ENCODE assay signal across 9 cellular contexts in the genomic region with DNA sequence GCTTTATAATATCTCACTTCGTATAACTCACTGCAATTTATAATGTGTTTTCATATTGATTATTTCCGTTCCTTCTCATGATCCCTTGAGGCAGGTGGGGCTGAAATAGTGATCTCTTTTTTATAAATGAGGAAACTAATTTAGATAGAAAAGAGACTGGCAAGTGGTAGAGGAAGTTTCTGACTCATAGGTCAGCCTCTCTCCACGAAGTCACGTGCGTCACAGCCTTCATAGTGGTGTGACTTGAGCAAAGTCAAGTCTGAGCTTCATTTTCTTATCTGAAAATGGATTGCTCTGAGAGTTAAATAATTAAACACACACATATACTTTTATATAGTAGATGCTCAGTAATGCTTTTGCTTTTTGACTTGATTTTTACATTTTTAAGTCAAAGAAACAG. TPM values are rescaled to one million over a fixed set of nuclear protein-coding genes. Genes with fewer than 3 reads are reported as not detected.
DNase-seq lines count a peak whose midpoint lies in the region; ATAC-seq, FAIRE-seq and TF ChIP-seq lines count a peak whose summit lies in the region.
"Had no signal": no experiment of that assay in that cellular context is flagged by ENCODE, and none has a peak within 500 bp of the region (broad histone marks: within the 10 kb centered on the region; RNA-seq: fewer than 3 reads in every experiment).

No MANE protein-coding gene starts in this region.

- peak; percentile 87 for FAIRE-seq in endothelial cell of umbilical vein (lab: Jason Lieb, UNC)

- H3K79me2 ChIP-seq in mammary epithelial cell (ENCODE audit: insufficient read depth, low read length) (no peaks in the 10 kb centered on the region), OCI-LY3 (ENCODE audit: low read length) (no peaks in the 10 kb centered on the region), endothelial cell of umbilical vein (ENCODE audit: control insufficient read depth, insufficient read depth, low read length) (no peaks in the 10 kb centered on the region)

- H3K27me3 ChIP-seq in mammary epithelial cell (ENCODE audit: insufficient read depth, low read length) (no peaks in the 10 kb centered on the region), OCI-LY3 (ENCODE audit: low read depth, low read length) (no peaks in the 10 kb centered on the region), endothelial cell of umbilical vein (ENCODE audit: control insufficient read depth in 2 of 2, insufficient read depth in 2 of 2, low read length in 2 of 2) (peaks cover 5 to 6% of the 10 kb centered on the region in 2 experiments)

- H3K27me3 Mint-ChIP-seq in MCF 10A (ENCODE audit: insufficient read depth, unreplicated experiment) = peaks cover 37% of the 10 kb centered on the region

- peak; percentile 52 for DNase-seq in MCF 10A (ENCODE audit: unreplicated experiment)
- no peak for DNase-seq in mammary epithelial cell
- DNase-seq in endothelial cell of umbilical vein (ENCODE audit: low read depth, low spot score) = peak; percentile 77
- no peak for DNase-seq in stimulated activated effector memory CD8-positive, alpha-beta T cell treated with anti-CD3 and anti-CD28 coated beads, Interleukin-12 subunit alpha, Interleukin-12 subunit beta, amount 100 ng/mL, for 72 hours (ENCODE audit: low spot score in 2 of 2)
- DNase-seq in anterior cingulate cortex (lab: John Stamatoyannopoulos, UW) = no peak
- no peak for DNase-seq in DMS153 treated with DMSO at 0.1 percent for 48 hours (lab: John Stamatoyannopoulos, UW; ENCODE audit: unreplicated experiment)
- no peak for DNase-seq in NCI-H1436 treated with DMSO at 0.1 percent for 48 hours (lab: John Stamatoyannopoulos, UW)

- H3K36me3 ChIP-seq in mammary epithelial cell (ENCODE audit: insufficient read depth, low read length) (no peaks in the 10 kb centered on the region), OCI-LY3 (replicated peaks; ENCODE audit: low read depth, low read length) (no peaks in the 10 kb centered on the region), endothelial cell of umbilical vein (ENCODE audit: control insufficient read depth in 2 of 2, extremely low read depth in 1 of 2, insufficient read depth in 2 of 2, low read length in 2 of 2) (no peaks in the 10 kb centered on the region)

- no peak overlapping the region for H3K27ac Mint-ChIP-seq in MCF 10A (ENCODE audit: low read depth, unreplicated experiment)
- no peak overlapping the region for H3K27ac Mint-ChIP-seq in stimulated activated effector memory CD8-positive, alpha-beta T cell treated with anti-CD3 and anti-CD28 coated beads, Interleukin-12 subunit alpha, Interleukin-12 subunit beta, amount 100 ng/mL, for 72 hours
- H3K27ac Mint-ChIP-seq: CD4-positive, CD25-positive, alpha-beta regulatory T cell had no signal

- no peak overlapping the region for H3K4me2 ChIP-seq in mammary epithelial cell (ENCODE audit: insufficient read depth, low read depth, low read length)
- peak overlapping the region; percentile 40 for H3K4me2 ChIP-seq in OCI-LY3 (ENCODE audit: low read length)
- peak overlapping the region; percentile 39 for H3K4me2 ChIP-seq in endothelial cell of umbilical vein (ENCODE audit: insufficient read depth, low read length)

- no peak for TF ChIP-seq CTCF in MCF 10A (IDR thresholded peaks at IDR 0.05; ENCODE audit: unreplicated experiment)
- no peak for TF ChIP-seq CTCF in mammary epithelial cell (conservative IDR thresholded peaks at IDR 0.05 in 1 of 2, IDR thresholded peaks at IDR 0.05 in 1 of 2; ENCODE audit: extremely low read depth in 1 of 2, insufficient read depth in 1 of 2, low read depth in 1 of 2, low read length in 2 of 2)
- TF ChIP-seq CTCF in OCI-LY3 (IDR thresholded peaks at IDR 0.05; ENCODE audit: low read depth, low read length) = no peak
- TF ChIP-seq CTCF in endothelial cell of umbilical vein (IDR thresholded peaks at IDR 0.05; ENCODE audit: extremely low read depth in 1 of 2, insufficient read depth in 1 of 2, low read depth in 1 of 2, low read length in 2 of 2) = no peak

- H2AFZ ChIP-seq in mammary epithelial cell (ENCODE audit: low read depth, low read length) (no peak overlapping the region), OCI-LY3 (ENCODE audit: low read depth, low read length) (peak overlapping the region; percentile 64; the same call in 1 of the 2 replicates), endothelial cell of umbilical vein (ENCODE audit: low read depth, low read length) (no peak overlapping the region)

- H3K9me1 ChIP-seq in endothelial cell of umbilical vein (replicated peaks; ENCODE audit: control insufficient read depth, extremely low read depth, insufficient read depth, low read length) = no peaks in the 10 kb centered on the region

- WGBS in mammary epithelial cell (ENCODE audit: low coverage, missing lambda C conversion rate) = 79% methylated on average over 5 of the region's 5 CpGs

- no peak overlapping the region for H3K9ac ChIP-seq in mammary epithelial cell (ENCODE audit: insufficient read depth, low read length)
- H3K9ac ChIP-seq in OCI-LY3 (ENCODE audit: low read length) = no peak overlapping the region
- H3K9ac ChIP-seq in endothelial cell of umbilical vein (replicated peaks; ENCODE audit: extremely low read depth, insufficient read depth, low read length) = no peak overlapping the region

- H3K4me3 Mint-ChIP-seq in MCF 10A (ENCODE audit: unreplicated experiment) = no peak overlapping the region
- H3K4me3 Mint-ChIP-seq in stimulated activated effector memory CD8-positive, alpha-beta T cell treated with anti-CD3 and anti-CD28 coated beads, Interleukin-12 subunit alpha, Interleukin-12 subunit beta, amount 100 ng/mL, for 72 hours = no peak overlapping the region
- H3K4me3 Mint-ChIP-seq: CD4-positive, CD25-positive, alpha-beta regulatory T cell had no signal

- POLR2A ChIA-PET in MCF 10A (lab: Yijun Ruan, JAX) = no interaction called here
- POLR2A ChIA-PET in endothelial cell of umbilical vein (lab: Charles Lee) = no interaction called here

- H3K4me3 ChIP-seq in mammary epithelial cell (replicated peaks in 1 of 3; ENCODE audit: insufficient read depth in 1 of 3, low read depth in 2 of 3, low read length in 3 of 3) (no peak overlapping the region), OCI-LY3 (ENCODE audit: low read length) (no peak overlapping the region), endothelial cell of umbilical vein (replicated peaks in 1 of 3; ENCODE audit: insufficient read depth in 1 of 3, low read depth in 1 of 3, low read length in 3 of 3) (no peak overlapping the region)

- no peaks in the 10 kb centered on the region for H3K36me3 Mint-ChIP-seq in MCF 10A (ENCODE audit: insufficient read depth, unreplicated experiment)
- H3K36me3 Mint-ChIP-seq in stimulated activated effector memory CD8-positive, alpha-beta T cell treated with anti-CD3 and anti-CD28 coated beads, Interleukin-12 subunit alpha, Interleukin-12 subunit beta, amount 100 ng/mL, for 72 hours = no peaks in the 10 kb centered on the region

- TF ChIP-seq POLR2A in endothelial cell of umbilical vein (IDR thresholded peaks at IDR 0.05; ENCODE audit: low read depth, low read length) = no peak

- no peaks in the 10 kb centered on the region for H3K9me3 Mint-ChIP-seq in MCF 10A (ENCODE audit: unreplicated experiment)
- peaks cover 3% of the 10 kb centered on the region for H3K9me3 Mint-ChIP-seq in stimulated activated effector memory CD8-positive, alpha-beta T cell treated with anti-CD3 and anti-CD28 coated beads, Interleukin-12 subunit alpha, Interleukin-12 subunit beta, amount 100 ng/mL, for 72 hours
- H3K9me3 Mint-ChIP-seq: CD4-positive, CD25-positive, alpha-beta regulatory T cell had no signal

- H3K4me1 ChIP-seq in mammary epithelial cell (ENCODE audit: insufficient read depth, low read length) = no peaks in the 10 kb centered on the region
- peaks cover 8% of the 10 kb centered on the region for H3K4me1 ChIP-seq in OCI-LY3 (ENCODE audit: low read length)
- peaks cover 10% of the 10 kb centered on the region for H3K4me1 ChIP-seq in endothelial cell of umbilical vein (ENCODE audit: control insufficient read depth, extremely low read depth, insufficient read depth, low read length)

- BruUV-seq in MCF 10A (replicated peaks; lab: Mats Ljungman, UMichigan) (no TSS peak), mammary epithelial cell (replicated peaks; lab: Mats Ljungman, UMichigan) (no TSS peak), endothelial cell of umbilical vein (replicated peaks; lab: Mats Ljungman, UMichigan) (no TSS peak)

- no peaks in the 10 kb centered on the region for H4K20me1 ChIP-seq in mammary epithelial cell (ENCODE audit: insufficient read depth, low read length)
- no peaks in the 10 kb centered on the region for H4K20me1 ChIP-seq in OCI-LY3 (ENCODE audit: insufficient read depth, low read length)
- no peaks in the 10 kb centered on the region for H4K20me1 ChIP-seq in endothelial cell of umbilical vein (replicated peaks; ENCODE audit: control insufficient read depth, extremely low read depth, insufficient read depth, low read length)

- in situ Hi-C loops in mammary epithelial cell (cut with MboI; ENCODE audit: low sequenced_read_pairs in 2 of 2) = no loop called here

- H3K27ac ChIP-seq in mammary epithelial cell (ENCODE audit: insufficient read depth, low read depth, low read length) = no peak overlapping the region
- H3K27ac ChIP-seq in OCI-LY3 (ENCODE audit: low read length) = no peak overlapping the region
- H3K27ac ChIP-seq in endothelial cell of umbilical vein (ENCODE audit: insufficient read depth, low read depth, low read length) = no peak overlapping the region

- intact Hi-C loops in MCF 10A (cut with micrococcal nuclease) (no loop called here), mammary epithelial cell (cut with micrococcal nuclease) (no loop called here), endothelial cell of umbilical vein (cut with micrococcal nuclease) (no loop called here)

- CTCF ChIA-PET in MCF 10A (lab: Yijun Ruan, JAX) = no interaction called here
- CTCF ChIA-PET in mammary epithelial cell (lab: Charles Lee; ENCODE audit: low non-redundant PET) = no interaction called here
- CTCF ChIA-PET in endothelial cell of umbilical vein (lab: Charles Lee) = interaction anchor here (0.7 to 1.0 kb wide), 2 partner anchors 59 to 207 kb away, joined by 3 to 6 read pairs; no protein-coding TSS in a partner anchor

- H3K9me3 ChIP-seq in mammary epithelial cell (replicated peaks; ENCODE audit: insufficient read depth, low read length) = no peaks in the 10 kb centered on the region
- no peaks in the 10 kb centered on the region for H3K9me3 ChIP-seq in OCI-LY3 (ENCODE audit: insufficient read depth, low read length)
- no peaks in the 10 kb centered on the region for H3K9me3 ChIP-seq in endothelial cell of umbilical vein (replicated peaks; ENCODE audit: control insufficient read depth, insufficient read depth, low read length)

- H3K4me1 Mint-ChIP-seq in MCF 10A (ENCODE audit: insufficient read depth, unreplicated experiment) = no peaks in the 10 kb centered on the region
- peaks cover 5% of the 10 kb centered on the region for H3K4me1 Mint-ChIP-seq in stimulated activated effector memory CD8-positive, alpha-beta T cell treated with anti-CD3 and anti-CD28 coated beads, Interleukin-12 subunit alpha, Interleukin-12 subunit beta, amount 100 ng/mL, for 72 hours

- ATAC-seq in stimulated activated effector memory CD8-positive, alpha-beta T cell treated with anti-CD3 and anti-CD28 coated beads, Interleukin-12 subunit alpha, Interleukin-12 subunit beta, amount 100 ng/mL, for 72 hours = peak; percentile 66

- dilution Hi-C loops in mammary epithelial cell (cut with HindIII; ENCODE audit: low sequenced_read_pairs) (no loop called here), endothelial cell of umbilical vein (cut with MboI; ENCODE audit: extremely low pct_ligation_motif_present, low sequenced_read_pairs) (no loop called here)

RNA-seq across cellular contexts. Expression of a gene that starts 19.9 kb away (rescaled TPM):
- total RNA-seq in MCF 10A (2022) (not detected in 2 replicates), mammary epithelial cell (not detected), endothelial cell of umbilical vein (not detected in 2 replicates)
- polyA plus RNA-seq in mammary epithelial cell (not detected), endothelial cell of umbilical vein (not detected in 2 replicates)
- polyA minus RNA-seq in mammary epithelial cell (not detected), endothelial cell of umbilical vein (not detected in 2 replicates)
- not detected in 2 replicates for polyA plus RNA-seq in endothelial cell of umbilical vein (2011; cell fraction: cytosol; rRNA removed)
- not detected in 2 replicates for polyA plus RNA-seq in endothelial cell of umbilical vein (2011; cell fraction: nucleus; rRNA removed)
- not detected in 2 replicates for polyA plus RNA-seq in endothelial cell of umbilical vein (2012)
- polyA minus RNA-seq in endothelial cell of umbilical vein (2011; cell fraction: cytosol; rRNA and poly(A)+ RNA removed) = not detected
- polyA minus RNA-seq in endothelial cell of umbilical vein (2011; cell fraction: nucleus; rRNA and poly(A)+ RNA removed) = not detected in 2 replicates
- total RNA-seq: CD4-positive, CD25-positive, alpha-beta regulatory T cell had no signal
- polyA plus RNA-seq: CD4-positive, CD25-positive, alpha-beta regulatory T cell had no signal

RNA-seq across cellular contexts. Expression of a gene that starts 20.0 kb away (rescaled TPM):
- not detected in 2 replicates for total RNA-seq in MCF 10A (2022)
- not detected for total RNA-seq in mammary epithelial cell
- not detected for polyA plus RNA-seq in mammary epithelial cell
- polyA minus RNA-seq in mammary epithelial cell = not detected
- total RNA-seq in endothelial cell of umbilical vein = not detected in 2 replicates
- not detected in 2 replicates for polyA plus RNA-seq in endothelial cell of umbilical vein
- not detected in 2 replicates for polyA plus RNA-seq in endothelial cell of umbilical vein (2011; cell fraction: cytosol; rRNA removed)
- not detected in 2 replicates for polyA plus RNA-seq in endothelial cell of umbilical vein (2011; cell fraction: nucleus; rRNA removed)
- polyA plus RNA-seq in endothelial cell of umbilical vein (2012) = 0.03 TPM in 2 replicates
- polyA minus RNA-seq in endothelial cell of umbilical vein = not detected in 2 replicates
- polyA minus RNA-seq in endothelial cell of umbilical vein (2011; cell fraction: cytosol; rRNA and poly(A)+ RNA removed) = not detected
- polyA minus RNA-seq in endothelial cell of umbilical vein (2011; cell fraction: nucleus; rRNA and poly(A)+ RNA removed) = not detected in 2 replicates
- total RNA-seq: CD4-positive, CD25-positive, alpha-beta regulatory T cell had no signal

RNA-seq across cellular contexts. Expression of a gene that starts 44.9 kb away (rescaled TPM):
- 13.0 and 16.6 TPM in 2 replicates for total RNA-seq in MCF 10A (2022)
- total RNA-seq in mammary epithelial cell = 10 to 100 TPM; 15.6 to 16.2 TPM
- polyA plus RNA-seq in mammary epithelial cell = 7.7 TPM
- not detected for polyA minus RNA-seq in mammary epithelial cell
- 8.7 and 8.9 TPM in 2 replicates for total RNA-seq in endothelial cell of umbilical vein
- 2.9 and 4.2 TPM in 2 replicates for polyA plus RNA-seq in endothelial cell of umbilical vein
- 8.4 and 9.0 TPM in 2 replicates for polyA plus RNA-seq in endothelial cell of umbilical vein (2011; cell fraction: cytosol; rRNA removed)
- 12.5 and 16.2 TPM in 2 replicates for polyA plus RNA-seq in endothelial cell of umbilical vein (2011; cell fraction: nucleus; rRNA removed)
- 11.8 and 12.5 TPM in 2 replicates for polyA plus RNA-seq in endothelial cell of umbilical vein (2012)
- 2.0 and 5.8 TPM in 2 replicates for polyA minus RNA-seq in endothelial cell of umbilical vein
- 2.8 TPM for polyA minus RNA-seq in endothelial cell of umbilical vein (2011; cell fraction: cytosol; rRNA and poly(A)+ RNA removed)
- polyA minus RNA-seq in endothelial cell of umbilical vein (2011; cell fraction: nucleus; rRNA and poly(A)+ RNA removed) = 6.3 and 6.7 TPM in 2 replicates

Comparison
In these comparisons a context has a peak if more than half of its experiments do, and no peak if none do; other contexts are left out.
1. DNase-seq: peak in MCF 10A (single experiment) and endothelial cell of umbilical vein (single experiment); none in mammary epithelial cell (single experiment), stimulated activated effector memory CD8-positive, alpha-beta T cell treated with anti-CD3 and anti-CD28 coated beads, Interleukin-12 subunit alpha, Interleukin-12 subunit beta, amount 100 ng/mL, for 72 hours (0 of 2), anterior cingulate cortex (0 of 58), DMS153 treated with DMSO at 0.1 percent for 48 hours (single experiment) and NCI-H1436 treated with DMSO at 0.1 percent for 48 hours (single experiment).